13 cellular contexts compared by ENCODE assay signal in the genomic region with DNA sequence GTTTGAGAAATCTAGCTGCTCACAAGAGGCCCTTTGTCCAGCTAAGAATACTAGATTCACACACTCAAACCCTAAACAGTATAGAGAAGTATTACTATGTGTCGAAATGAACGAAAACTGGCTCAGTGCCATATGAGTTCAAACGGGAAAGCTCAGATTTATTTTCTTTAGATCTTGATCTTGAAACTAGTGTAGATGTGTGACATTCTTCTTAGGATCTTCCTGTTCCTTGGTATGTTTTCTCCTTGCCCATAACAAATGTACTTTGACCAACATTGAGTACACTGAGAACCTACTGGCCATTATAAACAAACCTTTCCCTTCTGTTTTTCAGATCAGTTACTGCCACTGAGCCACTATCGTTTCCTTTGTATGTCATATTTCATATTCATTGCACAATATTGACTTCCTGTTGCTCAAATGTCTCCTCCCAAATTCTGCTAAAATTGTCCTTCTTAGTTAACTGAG. TPM values are rescaled to one million over a fixed set of nuclear protein-coding genes. Genes with fewer than 3 reads are reported as not detected.
DNase-seq lines count a peak whose midpoint lies in the region; ATAC-seq and TF ChIP-seq lines count a peak whose summit lies in the region.
"Had no signal": no experiment of that assay in that cellular context is flagged by ENCODE, and none has a peak within 500 bp of the region (broad histone marks: within the 10 kb centered on the region; RNA-seq: fewer than 3 reads in every experiment).

No MANE protein-coding gene starts in this region.

- 26% methylated on average over 4 of the region's 4 CpGs for WGBS in right cardiac atrium

- TF ChIP-seq CTCF in WERI-Rb-1 (IDR thresholded peaks at IDR 0.05; ENCODE audit: low read depth, low read length) = no peak

- DNase-seq in DMS 273 (lab: John Stamatoyannopoulos, UW; ENCODE audit: unreplicated experiment) = peak; percentile 4
- DNase-seq in DMS 273 treated with DMSO at 0.1 percent for 48 hours (lab: John Stamatoyannopoulos, UW) = no peak
- peak in 2 of 34 experiments; percentile 0 to 5 for DNase-seq in T-cell
- no peak for DNase-seq in right cardiac atrium
- DNase-seq in stimulated activated effector memory CD8-positive, alpha-beta T cell treated with anti-CD3 and anti-CD28 coated beads, Interleukin-12 subunit alpha, Interleukin-12 subunit beta, amount 100 ng/mL, for 72 hours (ENCODE audit: low spot score in 2 of 2) = no peak
- no peak for DNase-seq in WERI-Rb-1
- no peak for DNase-seq in activated CD4-positive, alpha-beta memory T cell treated with anti-CD3 and anti-CD28 coated beads, Interleukin-2, amount 10 ng/mL, durations not matched to agents 7 days and 5 days
- DNase-seq: amygdala had no signal

- intact Hi-C loops in right cardiac atrium (cut with DNase I) = no loop called here

- H3K27ac ChIP-seq in right cardiac atrium (ENCODE audit: low read length) = peak overlapping the region; percentile 84
- H3K27ac ChIP-seq in WERI-Rb-1 = no peak overlapping the region
- H3K27ac ChIP-seq: KMS-11 had no signal

- H3K4me3 Mint-ChIP-seq in T-cell = peak overlapping the region in 2 of 3 donors; percentile 18 to 25
- H3K4me3 Mint-ChIP-seq in stimulated activated effector memory CD8-positive, alpha-beta T cell treated with anti-CD3 and anti-CD28 coated beads, Interleukin-12 subunit alpha, Interleukin-12 subunit beta, amount 100 ng/mL, for 72 hours = no peak overlapping the region
- no peak overlapping the region for H3K4me3 Mint-ChIP-seq in activated CD4-positive, alpha-beta memory T cell treated with anti-CD3 and anti-CD28 coated beads, Interleukin-2, amount 10 ng/mL, durations not matched to agents 7 days and 5 days
- H3K4me3 Mint-ChIP-seq: T-helper 1 cell treated with Interleukin-12 subunit alpha and Interleukin-12 subunit beta and Interleukin-4 antibody, amounts not matched to agents 30 μg/mL and 1 μg/mL, for 36 hours had no signal

- H3K9me3 Mint-ChIP-seq in T-cell = no peaks in the 10 kb centered on the region
- H3K9me3 Mint-ChIP-seq in stimulated activated effector memory CD8-positive, alpha-beta T cell treated with anti-CD3 and anti-CD28 coated beads, Interleukin-12 subunit alpha, Interleukin-12 subunit beta, amount 100 ng/mL, for 72 hours = no peaks in the 10 kb centered on the region
- no peaks in the 10 kb centered on the region for H3K9me3 Mint-ChIP-seq in activated CD4-positive, alpha-beta memory T cell treated with anti-CD3 and anti-CD28 coated beads, Interleukin-2, amount 10 ng/mL, durations not matched to agents 7 days and 5 days
- H3K9me3 Mint-ChIP-seq: T-helper 1 cell treated with Interleukin-12 subunit alpha and Interleukin-12 subunit beta and Interleukin-4 antibody, amounts not matched to agents 30 μg/mL and 1 μg/mL, for 36 hours had no signal

- H3K4me1 ChIP-seq in right cardiac atrium (ENCODE audit: control insufficient read depth, insufficient read depth, low read length) = peaks cover 5% of the 10 kb centered on the region

- CTCF ChIA-PET in T-cell (lab: Charles Lee) = interaction anchor here in 1 of 2 donors (0.5 to 0.6 kb wide), 2 partner anchors 142 to 160 kb away, joined by 3 to 7 read pairs; no protein-coding TSS in a partner anchor
- CTCF ChIA-PET in activated CD4-positive, alpha-beta memory T cell treated with anti-CD3 and anti-CD28 coated beads, Interleukin-2, amount 10 ng/mL, durations not matched to agents 7 days and 5 days (lab: Charles Lee) = no interaction called here

- no peaks in the 10 kb centered on the region for H3K36me3 ChIP-seq in WERI-Rb-1

- POLR2A ChIA-PET in T-cell (lab: Charles Lee) = no interaction called here
- POLR2A ChIA-PET in activated CD4-positive, alpha-beta memory T cell treated with anti-CD3 and anti-CD28 coated beads, Interleukin-2, amount 10 ng/mL, durations not matched to agents 7 days and 5 days (lab: Charles Lee) = no interaction called here

- H3K4me3 ChIP-seq in right cardiac atrium (ENCODE audit: low read length) (no peak overlapping the region), WERI-Rb-1 (ENCODE audit: low read depth, low read length) (no peak overlapping the region)
- H3K4me3 ChIP-seq: skin epidermis had no signal

- no peaks in the 10 kb centered on the region for H3K36me3 Mint-ChIP-seq in T-cell
- no peaks in the 10 kb centered on the region for H3K36me3 Mint-ChIP-seq in stimulated activated effector memory CD8-positive, alpha-beta T cell treated with anti-CD3 and anti-CD28 coated beads, Interleukin-12 subunit alpha, Interleukin-12 subunit beta, amount 100 ng/mL, for 72 hours
- no peaks in the 10 kb centered on the region for H3K36me3 Mint-ChIP-seq in activated CD4-positive, alpha-beta memory T cell treated with anti-CD3 and anti-CD28 coated beads, Interleukin-2, amount 10 ng/mL, durations not matched to agents 7 days and 5 days (ENCODE audit: low read depth)

- ATAC-seq in T-cell (replicated peaks in 1 of 4) = peak in 1 of 4 experiments; percentile 47
- ATAC-seq in right cardiac atrium = peak; percentile 37 to 76
- no peak for ATAC-seq in stimulated activated effector memory CD8-positive, alpha-beta T cell treated with anti-CD3 and anti-CD28 coated beads, Interleukin-12 subunit alpha, Interleukin-12 subunit beta, amount 100 ng/mL, for 72 hours
- no peak for ATAC-seq in HG03521 (IDR thresholded peaks at IDR 0.05; ENCODE audit: unreplicated experiment)

- no peak overlapping the region for H3K27ac Mint-ChIP-seq in T-cell
- H3K27ac Mint-ChIP-seq in stimulated activated effector memory CD8-positive, alpha-beta T cell treated with anti-CD3 and anti-CD28 coated beads, Interleukin-12 subunit alpha, Interleukin-12 subunit beta, amount 100 ng/mL, for 72 hours = peak overlapping the region; percentile 7
- no peak overlapping the region for H3K27ac Mint-ChIP-seq in activated CD4-positive, alpha-beta memory T cell treated with anti-CD3 and anti-CD28 coated beads, Interleukin-2, amount 10 ng/mL, durations not matched to agents 7 days and 5 days
- H3K27ac Mint-ChIP-seq: T-helper 1 cell treated with Interleukin-12 subunit alpha and Interleukin-12 subunit beta and Interleukin-4 antibody, amounts not matched to agents 30 μg/mL and 1 μg/mL, for 36 hours had no signal

- H3K27me3 ChIP-seq in right cardiac atrium (ENCODE audit: control insufficient read depth, insufficient read depth) (no peaks in the 10 kb centered on the region), WERI-Rb-1 (ENCODE audit: insufficient read depth, low read depth, severe bottlenecking) (no peaks in the 10 kb centered on the region)

- peaks cover 13 to 16% (median 13%) of the 10 kb centered on the region in 3 donors for H3K4me1 Mint-ChIP-seq in T-cell
- H3K4me1 Mint-ChIP-seq in stimulated activated effector memory CD8-positive, alpha-beta T cell treated with anti-CD3 and anti-CD28 coated beads, Interleukin-12 subunit alpha, Interleukin-12 subunit beta, amount 100 ng/mL, for 72 hours = peaks cover 13% of the 10 kb centered on the region
- peaks cover 10% of the 10 kb centered on the region for H3K4me1 Mint-ChIP-seq in activated CD4-positive, alpha-beta memory T cell treated with anti-CD3 and anti-CD28 coated beads, Interleukin-2, amount 10 ng/mL, durations not matched to agents 7 days and 5 days

- H3K9me3 ChIP-seq in right cardiac atrium (ENCODE audit: control insufficient read depth, low read length) (no peaks in the 10 kb centered on the region), WERI-Rb-1 (ENCODE audit: severe bottlenecking) (no peaks in the 10 kb centered on the region)

- peaks cover 0 to 4% of the 10 kb centered on the region in 2 donors for H3K27me3 Mint-ChIP-seq in T-cell
- H3K27me3 Mint-ChIP-seq in activated CD4-positive, alpha-beta memory T cell treated with anti-CD3 and anti-CD28 coated beads, Interleukin-2, amount 10 ng/mL, durations not matched to agents 7 days and 5 days = peaks cover 10% of the 10 kb centered on the region

RNA-seq across cellular contexts. Expression of gene MYBPC1, which starts 21.3 kb away (rescaled TPM):
- total RNA-seq in T-cell (not detected), right cardiac atrium (10 to 100 TPM; 10.3 to 27.9 (median 18.8) TPM)
- 15.7 TPM for polyA plus RNA-seq in right cardiac atrium
- not detected for total RNA-seq in activated CD4-positive, alpha-beta memory T cell treated with anti-CD3 and anti-CD28 coated beads, Interleukin-2, amount 10 ng/mL, durations not matched to agents 7 days and 5 days
- total RNA-seq: A172 had no signal

Comparison
In these comparisons a context has a peak if more than half of its experiments do, and no peak if none do; other contexts are left out.
1. ATAC-seq: peak in right cardiac atrium (2 of 2); none in stimulated activated effector memory CD8-positive, alpha-beta T cell treated with anti-CD3 and anti-CD28 coated beads, Interleukin-12 subunit alpha, Interleukin-12 subunit beta, amount 100 ng/mL, for 72 hours (single experiment) and HG03521 (single experiment).
2. H3K4me3 Mint-ChIP-seq: peak in T-cell (2 of 3); none in stimulated activated effector memory CD8-positive, alpha-beta T cell treated with anti-CD3 and anti-CD28 coated beads, Interleukin-12 subunit alpha, Interleukin-12 subunit beta, amount 100 ng/mL, for 72 hours (single experiment) and activated CD4-positive, alpha-beta memory T cell treated with anti-CD3 and anti-CD28 coated beads, Interleukin-2, amount 10 ng/mL, durations not matched to agents 7 days and 5 days (single experiment).
3. RNA of gene MYBPC1, which starts 21.3 kb away (total RNA-seq): 10.3 to 27.9 TPM in right cardiac atrium; not detected in T-cell and not detected in activated CD4-positive, alpha-beta memory T cell treated with anti-CD3 and anti-CD28 coated beads, Interleukin-2, amount 10 ng/mL, durations not matched to agents 7 days and 5 days; every median in the first group is over 10 times any median in the second.